In genomic region chr7:106110885-106111670, GRCh38 we compare ENCODE assay signal across 8 cellular contexts. TPM values are rescaled to one million over a fixed set of nuclear protein-coding genes. Genes with fewer than 3 reads are reported as not detected.
A peak's percentile ranks its signal among the peaks of the same experiment; 100 is the strongest.
DNase-seq lines count a peak whose midpoint lies in the region; ATAC-seq and TF ChIP-seq lines count a peak whose summit lies in the region.

No MANE protein-coding gene starts in this region.

- peaks cover 35% of the 10 kb centered on the region for H3K36me3 ChIP-seq in RWPE2 (ENCODE audit: low read depth)

- H3K9me3 ChIP-seq in RWPE2 (ENCODE audit: severe bottlenecking): no peaks in the 10 kb centered on the region

- peaks cover 22% of the 10 kb centered on the region for H3K4me1 ChIP-seq in RWPE2 (ENCODE audit: insufficient read depth, poor library complexity, severe bottlenecking)

- intact Hi-C loops in activated naive CD4-positive, alpha-beta T cell treated with anti-CD3 and anti-CD28 coated beads for 36 hours (cut with micrococcal nuclease): loop anchor here (1.0 to 5.0 kb wide), 7 partner anchors 236 to 1631 kb away; partner anchors contain the start of genes CBLL1 and HBP1

- peaks cover 64% of the 10 kb centered on the region for H3K4me1 Mint-ChIP-seq in activated naive CD4-positive, alpha-beta T cell treated with anti-CD3 and anti-CD28 coated beads for 36 hours (ENCODE audit: low read depth)
- H3K4me1 Mint-ChIP-seq in endothelial cell (ENCODE audit: unreplicated experiment) (peaks cover 32% of the 10 kb centered on the region), neural crest cell (peaks cover 31% of the 10 kb centered on the region)

- ATAC-seq in RWPE2 (ENCODE audit: low read depth) (no peak), HG03139 (IDR thresholded peaks at IDR 0.05; ENCODE audit: unreplicated experiment) (no peak)

- no peak for DNase-seq in activated naive CD4-positive, alpha-beta T cell treated with anti-CD3 and anti-CD28 coated beads for 36 hours
- DNase-seq in activated naive CD4-positive, alpha-beta T cell (lab: John Stamatoyannopoulos, UW): no peak
- DNase-seq in RWPE2 (ENCODE audit: low spot score): no peak
- no peak for DNase-seq in endothelial cell (ENCODE audit: low spot score)
- no peak for DNase-seq in neural crest cell (ENCODE audit: low read depth, low spot score)
- no peak for DNase-seq in COLO829 (ENCODE audit: low spot score)
- DNase-seq in NCI-H1092 treated with DMSO at 0.1 percent for 48 hours (lab: John Stamatoyannopoulos, UW): no peak

- no peaks in the 10 kb centered on the region for H3K27me3 ChIP-seq in RWPE2 (ENCODE audit: insufficient read depth, poor library complexity, severe bottlenecking)

- H3K4me3 ChIP-seq in RWPE2 (ENCODE audit: severe bottlenecking): peak overlapping the region; percentile 93

- peak overlapping the region; percentile 76 for H3K27ac ChIP-seq in RWPE2 (ENCODE audit: poor library complexity, severe bottlenecking)

- peaks cover 4% of the 10 kb centered on the region for H3K36me3 Mint-ChIP-seq in activated naive CD4-positive, alpha-beta T cell treated with anti-CD3 and anti-CD28 coated beads for 36 hours (ENCODE audit: low read depth)
- H3K36me3 Mint-ChIP-seq in endothelial cell (ENCODE audit: low read depth, unreplicated experiment): peaks cover 9% of the 10 kb centered on the region
- no peaks in the 10 kb centered on the region for H3K36me3 Mint-ChIP-seq in neural crest cell (ENCODE audit: low read depth)

- H3K27ac Mint-ChIP-seq in activated naive CD4-positive, alpha-beta T cell treated with anti-CD3 and anti-CD28 coated beads for 36 hours: peak overlapping the region; percentile 73
- H3K27ac Mint-ChIP-seq in endothelial cell (ENCODE audit: unreplicated experiment): peak overlapping the region; percentile 96
- H3K27ac Mint-ChIP-seq in neural crest cell (ENCODE audit: unreplicated experiment): peak overlapping the region; percentile 85

- CTCF ChIA-PET in activated naive CD4-positive, alpha-beta T cell treated with anti-CD3 and anti-CD28 coated beads for 36 hours (lab: Charles Lee): interaction anchor here (1.4 to 2.6 kb wide), 3 partner anchors 39 to 47 kb away, joined by 3 to 7 read pairs (median 5); no protein-coding TSS in a partner anchor

- H3K27me3 Mint-ChIP-seq in activated naive CD4-positive, alpha-beta T cell treated with anti-CD3 and anti-CD28 coated beads for 36 hours (ENCODE audit: low read depth): no peaks in the 10 kb centered on the region
- H3K27me3 Mint-ChIP-seq in endothelial cell (ENCODE audit: unreplicated experiment) (peaks cover 11% of the 10 kb centered on the region), neural crest cell (ENCODE audit: low read depth) (no peaks in the 10 kb centered on the region)

- no peaks in the 10 kb centered on the region for H3K9me3 Mint-ChIP-seq in activated naive CD4-positive, alpha-beta T cell treated with anti-CD3 and anti-CD28 coated beads for 36 hours
- no peaks in the 10 kb centered on the region for H3K9me3 Mint-ChIP-seq in endothelial cell (ENCODE audit: unreplicated experiment)
- H3K9me3 Mint-ChIP-seq in neural crest cell: no peaks in the 10 kb centered on the region

- peak overlapping the region; percentile 84 for H3K4me3 Mint-ChIP-seq in activated naive CD4-positive, alpha-beta T cell treated with anti-CD3 and anti-CD28 coated beads for 36 hours
- H3K4me3 Mint-ChIP-seq in endothelial cell (ENCODE audit: unreplicated experiment) (peak overlapping the region; percentile 96), neural crest cell (peak overlapping the region; percentile 92)

- TF ChIP-seq CTCF in RWPE2 (IDR thresholded peaks at IDR 0.05; ENCODE audit: poor library complexity, severe bottlenecking): no peak
- no peak for TF ChIP-seq CTCF in endothelial cell (IDR thresholded peaks at IDR 0.05; ENCODE audit: unreplicated experiment)
- no peak for TF ChIP-seq CTCF in neural crest cell (conservative IDR thresholded peaks at IDR 0.05)

RNA-seq across cellular contexts. Expression of gene SYPL1, which starts 1.0 kb away (rescaled TPM):
- total RNA-seq in activated naive CD4-positive, alpha-beta T cell treated with anti-CD3 and anti-CD28 coated beads for 36 hours: 10 to 100 TPM; 24.7 to 26.6 TPM
- 92.7 TPM for total RNA-seq in endothelial cell (ENCODE audit: unreplicated experiment)
- total RNA-seq in neural crest cell: 39.4 and 42.2 TPM in 2 replicates
